2 cellular contexts compared by ENCODE assay signal in genomic region chr6:14965340-14966102, GRCh38.
A peak's percentile ranks its signal among the peaks of the same experiment; 100 is the strongest.
TF ChIP-seq lines count a peak whose summit lies in the region.

No MANE protein-coding gene starts in this region.

TF ChIP-seq in WTC11, 78 proteins besides CTCF, POLR2A, EP300 and RAD21 (continued from another document):
- TF ChIP-seq, protein P1, sequence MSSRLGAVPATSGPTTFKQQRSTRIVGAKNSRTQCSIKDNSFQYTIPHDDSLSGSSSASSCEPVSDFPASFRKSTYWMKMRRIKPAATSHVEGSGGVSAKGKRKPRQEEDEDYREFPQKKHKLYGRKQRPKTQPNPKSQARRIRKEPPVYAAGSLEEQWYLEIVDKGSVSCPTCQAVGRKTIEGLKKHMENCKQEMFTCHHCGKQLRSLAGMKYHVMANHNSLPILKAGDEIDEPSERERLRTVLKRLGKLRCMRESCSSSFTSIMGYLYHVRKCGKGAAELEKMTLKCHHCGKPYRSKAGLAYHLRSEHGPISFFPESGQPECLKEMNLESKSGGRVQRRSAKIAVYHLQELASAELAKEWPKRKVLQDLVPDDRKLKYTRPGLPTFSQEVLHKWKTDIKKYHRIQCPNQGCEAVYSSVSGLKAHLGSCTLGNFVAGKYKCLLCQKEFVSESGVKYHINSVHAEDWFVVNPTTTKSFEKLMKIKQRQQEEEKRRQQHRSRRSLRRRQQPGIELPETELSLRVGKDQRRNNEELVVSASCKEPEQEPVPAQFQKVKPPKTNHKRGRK (CRISPR knock-in tag; IDR thresholded peaks at IDR 0.05; ENCODE audit: borderline replicate concordance) = no peak
- no peak for TF ChIP-seq ELF4 (CRISPR knock-in tag; IDR thresholded peaks at IDR 0.05; ENCODE audit: low read depth)

TF ChIP-seq in neural cell, 6 proteins besides CTCF, POLR2A, EP300 and RAD21 (continued from another document):
- TF ChIP-seq POLR2AphosphoS5 (IDR thresholded peaks at IDR 0.05) (peak; percentile 84), TAF1 (IDR thresholded peaks at IDR 0.05; ENCODE audit: low read depth) (no peak)
